ENCODE assay signal across 20 cellular contexts in the genomic region with DNA sequence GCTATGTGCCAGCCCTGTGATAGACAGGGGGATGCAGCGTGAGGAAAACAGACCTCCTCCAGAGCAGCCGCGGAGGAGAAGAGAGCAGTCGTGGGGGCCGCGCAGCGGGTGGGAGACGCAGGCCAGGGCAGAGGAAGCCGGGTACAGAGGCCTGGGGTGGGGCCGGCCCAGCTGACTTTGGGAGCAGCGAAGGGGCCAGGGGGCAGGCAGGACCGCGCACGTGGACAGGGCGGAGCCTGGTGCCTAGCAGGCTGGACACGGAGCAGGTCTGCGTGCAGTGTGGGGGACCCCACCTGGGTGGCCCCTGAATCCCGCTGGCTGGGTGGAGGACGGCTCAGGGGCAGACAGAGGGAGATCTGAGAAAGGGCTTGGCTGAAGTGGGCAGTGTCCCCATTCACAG.
"Had no signal": no experiment of that assay in that cellular context is flagged by ENCODE, and none has a peak within 500 bp of the region (broad histone marks: within the 10 kb centered on the region; RNA-seq: fewer than 3 reads in every experiment).

No MANE protein-coding gene starts in this region.

- H3K9me3 ChIP-seq: esophagus muscularis mucosa, left lung, neutrophil, prostate gland, sigmoid colon, thyroid gland had no signal

- H3K4me3 Mint-ChIP-seq: activated CD8-positive, alpha-beta memory T cell treated with anti-CD3 and anti-CD28 coated beads, Interleukin-2, amount 10 ng/mL, durations not matched to agents 7 days and 5 days; activated naive CD4-positive, alpha-beta T cell treated with anti-CD3 and anti-CD28 coated beads, Interleukin-2, amount 50 U/mL, for 24 hours; activated T-cell treated with anti-CD3 and anti-CD28 coated beads, Interleukin-2, amount 50 U/mL, for 24 hours; endodermal cell had no signal

- H3K36me3 ChIP-seq: brain microvascular endothelial cell, esophagus muscularis mucosa, left lung, neutrophil, prostate gland, sigmoid colon, thyroid gland had no signal

- DNase-seq: activated CD4-positive, alpha-beta T cell treated with anti-CD3 and anti-CD28 coated beads, Interleukin-2, amount 50 U/mL, for 48 hours; activated CD4-positive, CD25-positive, alpha-beta regulatory T cell treated with anti-CD3 and anti-CD28 coated beads, Interleukin-2, amount 50 U/mL, for 72 hours; activated CD8-positive, alpha-beta memory T cell treated with anti-CD3 and anti-CD28 coated beads, Interleukin-2, amount 10 ng/mL, durations not matched to agents 7 days and 5 days; activated effector memory CD4-positive, alpha-beta T cell treated with Interleukin-2 at 50 U/mL for 16 hours; activated T-cell treated with anti-CD3 and anti-CD28 coated beads, Interleukin-2, amount 50 U/mL, for 24 hours; amygdala; brain microvascular endothelial cell; endodermal cell; foreskin fibroblast; glutamatergic neuron; left lung; sigmoid colon; stimulated activated CD4-positive, alpha-beta T cell treated with anti-CD3 and anti-CD28 coated beads, Interleukin-2, amount 100 ng/mL, for 48 hours; stimulated activated CD8-positive, alpha-beta memory T cell treated with anti-CD3 and anti-CD28 coated beads, Interleukin-4, amount 100 ng/mL, for 48 hours; T-helper 2 cell; thyroid gland had no signal

- H3K27ac Mint-ChIP-seq: activated CD8-positive, alpha-beta memory T cell treated with anti-CD3 and anti-CD28 coated beads, Interleukin-2, amount 10 ng/mL, durations not matched to agents 7 days and 5 days; activated naive CD4-positive, alpha-beta T cell treated with anti-CD3 and anti-CD28 coated beads, Interleukin-2, amount 50 U/mL, for 24 hours; activated T-cell treated with anti-CD3 and anti-CD28 coated beads, Interleukin-2, amount 50 U/mL, for 24 hours; endodermal cell had no signal

- H3K36me3 Mint-ChIP-seq: activated CD8-positive, alpha-beta memory T cell treated with anti-CD3 and anti-CD28 coated beads, Interleukin-2, amount 10 ng/mL, durations not matched to agents 7 days and 5 days; activated naive CD4-positive, alpha-beta T cell treated with anti-CD3 and anti-CD28 coated beads, Interleukin-2, amount 50 U/mL, for 24 hours had no signal

- ATAC-seq: activated CD8-positive, alpha-beta memory T cell treated with anti-CD3 and anti-CD28 coated beads, Interleukin-2, amount 10 ng/mL, durations not matched to agents 7 days and 5 days had no signal

- H3K4me3 ChIP-seq: esophagus muscularis mucosa, left lung, prostate gland, sigmoid colon, thyroid gland had no signal

- H3K27me3 ChIP-seq: brain microvascular endothelial cell, thyroid gland had no signal

- H3K27ac ChIP-seq: brain microvascular endothelial cell, esophagus muscularis mucosa, left lung, neutrophil, prostate gland, sigmoid colon, thyroid gland had no signal

- H3K4me1 ChIP-seq: prostate gland, sigmoid colon, thyroid gland had no signal

- H3K9me3 Mint-ChIP-seq: activated naive CD4-positive, alpha-beta T cell treated with anti-CD3 and anti-CD28 coated beads, Interleukin-2, amount 50 U/mL, for 24 hours; activated T-cell treated with anti-CD3 and anti-CD28 coated beads, Interleukin-2, amount 50 U/mL, for 24 hours; endodermal cell had no signal

- H3K4me1 Mint-ChIP-seq: activated CD8-positive, alpha-beta memory T cell treated with anti-CD3 and anti-CD28 coated beads, Interleukin-2, amount 10 ng/mL, durations not matched to agents 7 days and 5 days had no signal

- H3K27me3 Mint-ChIP-seq: activated CD8-positive, alpha-beta memory T cell treated with anti-CD3 and anti-CD28 coated beads, Interleukin-2, amount 10 ng/mL, durations not matched to agents 7 days and 5 days; activated naive CD4-positive, alpha-beta T cell treated with anti-CD3 and anti-CD28 coated beads, Interleukin-2, amount 50 U/mL, for 24 hours; activated T-cell treated with anti-CD3 and anti-CD28 coated beads, Interleukin-2, amount 50 U/mL, for 24 hours had no signal
